In the genomic region with DNA sequence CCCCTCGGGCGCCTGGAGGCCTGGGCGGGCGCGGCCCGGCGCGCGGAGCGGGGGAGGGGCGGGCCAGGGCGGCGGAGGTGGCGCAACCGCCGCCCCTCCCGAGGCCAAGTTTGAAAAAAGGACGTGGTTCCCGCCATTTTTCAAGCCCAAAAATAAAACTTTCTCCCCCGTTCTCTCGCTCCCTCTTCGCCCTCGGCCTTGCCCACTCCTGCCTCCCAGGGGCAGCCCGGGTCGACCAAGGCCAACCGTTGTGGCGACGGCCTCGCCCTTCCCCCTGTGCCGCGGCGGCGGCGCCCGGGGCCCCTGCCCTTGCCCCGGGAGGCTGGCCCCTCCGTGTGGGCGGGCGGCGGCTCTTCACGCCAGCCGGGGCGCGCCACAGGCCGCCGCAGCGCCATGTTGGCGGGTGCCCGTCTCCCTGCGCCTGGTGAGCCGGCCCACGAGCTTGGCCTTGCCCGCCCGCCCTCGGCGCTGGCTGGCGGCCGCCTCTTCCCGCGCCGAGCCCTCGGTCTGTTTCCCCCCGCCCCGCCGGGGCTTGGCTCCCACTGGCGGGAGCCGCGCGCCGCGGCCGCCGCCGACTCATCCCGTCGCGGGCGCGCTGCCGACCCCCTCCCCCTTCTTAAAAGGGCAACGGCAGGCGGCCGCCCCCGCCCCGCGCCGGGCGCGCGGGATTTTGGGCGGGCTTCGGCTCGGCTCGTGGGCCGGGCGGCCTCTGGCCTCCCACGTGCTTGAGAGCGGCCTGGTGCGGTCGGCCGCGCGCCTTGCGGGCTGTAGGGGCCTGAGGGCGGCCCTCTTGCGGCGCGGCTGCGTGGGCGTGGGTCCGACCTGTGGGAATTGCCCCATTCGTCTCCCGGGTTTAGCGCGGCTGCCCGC, we compare ENCODE assay signal across 8 cellular contexts. TPM values are rescaled to one million over a fixed set of nuclear protein-coding genes. Genes with fewer than 3 reads are reported as not detected.
DNase-seq lines count a peak whose midpoint lies in the region; ATAC-seq, FAIRE-seq and TF ChIP-seq lines count a peak whose summit lies in the region.

No MANE protein-coding gene starts in this region.

- no peaks in the 10 kb centered on the region for H3K9me3 ChIP-seq in small intestine (ENCODE audit: control insufficient read depth, low read depth)

- peak overlapping the region; percentile 95 to 99 for H3K27ac ChIP-seq in small intestine (ENCODE audit: low read depth in 1 of 2, low read length in 1 of 2)

- ATAC-seq in HG02571 (IDR thresholded peaks at IDR 0.05; ENCODE audit: unreplicated experiment) (peak; percentile 33), WTC11 (peak; percentile 2; the same call in 1 of the 2 replicates)

- H3K4me3 ChIP-seq in bronchial epithelial cell (ENCODE audit: low read depth, low read length) (peak overlapping the region; percentile 92), small intestine (ENCODE audit: low read depth in 1 of 2, low read length in 2 of 2) (peak overlapping the region; percentile 95 to 97)

- POLR2A ChIA-PET in GM10248 (lab: Yijun Ruan, JAX) = interaction anchor here (2.1 kb wide), 1 partner anchor 72 kb away, joined by 6 read pairs; a partner anchor contains a TSS
- POLR2A ChIA-PET in WTC11 (lab: Charles Lee) = no interaction called here

- peak overlapping the region; percentile 48; the same call in 1 of the 2 replicates for H3K4me3 Mint-ChIP-seq in WTC11
- H3K4me3 Mint-ChIP-seq in immature natural killer cell = peak overlapping the region in 4 of 5 donors; percentile 53 to 80 (median 64)

- peak; percentile 78 for DNase-seq in GM10248 (ENCODE audit: extremely low spot score)
- DNase-seq in NCI-H146 treated with DMSO at 0.1 percent for 48 hours (lab: John Stamatoyannopoulos, UW; ENCODE audit: unreplicated experiment) = peak; percentile 8
- DNase-seq in WTC11 (ENCODE audit: low spot score) = peak; percentile 50
- peak; percentile 32 for DNase-seq in bronchial epithelial cell (ENCODE audit: low read depth)
- peak; percentile 82 to 85 (median 84) for DNase-seq in immature natural killer cell
- DNase-seq in small intestine = peak; percentile 62
- DNase-seq in cerebellar nuclear complex (lab: John Stamatoyannopoulos, UW) = no peak

- peaks cover 53% of the 10 kb centered on the region for H3K27me3 Mint-ChIP-seq in WTC11 (ENCODE audit: low read depth)
- H3K27me3 Mint-ChIP-seq in immature natural killer cell (ENCODE audit: low read depth in 3 of 3) = peaks cover 5 to 12% (median 10%) of the 10 kb centered on the region in 3 donors

- TF ChIP-seq CTCF in GM10248 (IDR thresholded peaks at IDR 0.05; ENCODE audit: control extremely low read depth, extremely low read depth, low read depth, missing control alignments) (no peak), WTC11 (IDR thresholded peaks at IDR 0.05) (no peak), bronchial epithelial cell (IDR thresholded peaks at IDR 0.05; ENCODE audit: insufficient read depth, low read length, severe bottlenecking) (no peak)

- H3K36me3 ChIP-seq in bronchial epithelial cell (ENCODE audit: control insufficient read depth, insufficient read depth, low read length) (no peaks in the 10 kb centered on the region), small intestine (ENCODE audit: control insufficient read depth in 2 of 2, insufficient read depth in 2 of 2, low read length in 2 of 2) (no peaks in the 10 kb centered on the region)

- CTCF ChIA-PET in GM10248 (lab: Yijun Ruan, JAX) = interaction anchor here (0.8 to 3.2 kb wide), 12 partner anchors 13 to 70 kb away, joined by 3 to 22 read pairs (median 4); a partner anchor contains a TSS
- CTCF ChIA-PET in WTC11 (lab: Charles Lee) = interaction anchor here (0.6 to 1.7 kb wide), 8 partner anchors 10 to 90 kb away, joined by 3 to 11 read pairs (median 4); a partner anchor contains a TSS

- peaks cover 30% of the 10 kb centered on the region for H3K4me1 Mint-ChIP-seq in WTC11
- peaks cover 32 to 48% of the 10 kb centered on the region in 2 donors for H3K4me1 Mint-ChIP-seq in immature natural killer cell

- no peaks in the 10 kb centered on the region for H3K36me3 Mint-ChIP-seq in WTC11
- H3K36me3 Mint-ChIP-seq in immature natural killer cell = no peaks in the 10 kb centered on the region

- H3K27ac Mint-ChIP-seq in WTC11 (no peak overlapping the region), immature natural killer cell (peak overlapping the region in 2 of 6 donors; percentile 51 to 57)

- FAIRE-seq in bronchial epithelial cell (lab: Jason Lieb, UNC) = no peak
- FAIRE-seq in small intestine (lab: Jason Lieb, UNC) = no peak

- peaks cover 3 to 6% of the 10 kb centered on the region in 2 donors for H3K4me1 ChIP-seq in small intestine (ENCODE audit: control insufficient read depth in 2 of 2, insufficient read depth in 1 of 2, low read depth in 1 of 2, low read length in 1 of 2)

- H3K9me3 Mint-ChIP-seq in WTC11 (no peaks in the 10 kb centered on the region), immature natural killer cell (no peaks in the 10 kb centered on the region)

- H3K27me3 ChIP-seq in bronchial epithelial cell (ENCODE audit: control insufficient read depth, insufficient read depth, low read length) = no peaks in the 10 kb centered on the region
- H3K27me3 ChIP-seq in small intestine (ENCODE audit: control insufficient read depth in 2 of 2, insufficient read depth in 2 of 2, low read length in 2 of 2) = no peaks in the 10 kb centered on the region

- 0 to 1% (median 0%) methylated on average over 41 to 116 of the region's 116 CpGs for WGBS in small intestine, 3 donors

TF ChIP-seq in WTC11, 78 proteins besides CTCF, POLR2A, EP300 and RAD21 (continues in another document):
- TF ChIP-seq KAT7 (CRISPR knock-in tag; IDR thresholded peaks at IDR 0.05; ENCODE audit: borderline replicate concordance) (peak; percentile 25; the same call in 1 of the 2 replicates), FOXK1 (CRISPR knock-in tag; IDR thresholded peaks at IDR 0.05) (0 out of 2 replicates have a peak, but pooled peaks have one; percentile 5), ZNF219 (CRISPR knock-in tag; IDR thresholded peaks at IDR 0.05; ENCODE audit: borderline replicate concordance) (0 out of 2 replicates have a peak, but pooled peaks have one; percentile 33), IRF2 (CRISPR knock-in tag; IDR thresholded peaks at IDR 0.05; ENCODE audit: borderline replicate concordance, low read depth) (no peak), ESRRA (CRISPR knock-in tag; IDR thresholded peaks at IDR 0.05; ENCODE audit: borderline replicate concordance) (0 out of 2 replicates have a peak, but pooled peaks have one; percentile 11), FOXP1 (CRISPR knock-in tag; IDR thresholded peaks at IDR 0.05; ENCODE audit: borderline replicate concordance) (peak; percentile 49; the same call in 1 of the 2 replicates)
- TF ChIP-seq, protein P1, sequence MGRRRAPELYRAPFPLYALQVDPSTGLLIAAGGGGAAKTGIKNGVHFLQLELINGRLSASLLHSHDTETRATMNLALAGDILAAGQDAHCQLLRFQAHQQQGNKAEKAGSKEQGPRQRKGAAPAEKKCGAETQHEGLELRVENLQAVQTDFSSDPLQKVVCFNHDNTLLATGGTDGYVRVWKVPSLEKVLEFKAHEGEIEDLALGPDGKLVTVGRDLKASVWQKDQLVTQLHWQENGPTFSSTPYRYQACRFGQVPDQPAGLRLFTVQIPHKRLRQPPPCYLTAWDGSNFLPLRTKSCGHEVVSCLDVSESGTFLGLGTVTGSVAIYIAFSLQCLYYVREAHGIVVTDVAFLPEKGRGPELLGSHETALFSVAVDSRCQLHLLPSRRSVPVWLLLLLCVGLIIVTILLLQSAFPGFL (CRISPR knock-in tag; IDR thresholded peaks at IDR 0.05; ENCODE audit: borderline replicate concordance) = no peak; the same call in 1 of the 2 replicates
- TF ChIP-seq, protein P2, sequence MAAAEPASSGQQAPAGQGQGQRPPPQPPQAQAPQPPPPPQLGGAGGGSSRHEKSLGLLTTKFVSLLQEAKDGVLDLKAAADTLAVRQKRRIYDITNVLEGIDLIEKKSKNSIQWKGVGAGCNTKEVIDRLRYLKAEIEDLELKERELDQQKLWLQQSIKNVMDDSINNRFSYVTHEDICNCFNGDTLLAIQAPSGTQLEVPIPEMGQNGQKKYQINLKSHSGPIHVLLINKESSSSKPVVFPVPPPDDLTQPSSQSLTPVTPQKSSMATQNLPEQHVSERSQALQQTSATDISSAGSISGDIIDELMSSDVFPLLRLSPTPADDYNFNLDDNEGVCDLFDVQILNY (CRISPR knock-in tag; IDR thresholded peaks at IDR 0.05) = peak; percentile 40; the same call in 1 of the 2 replicates
- TF ChIP-seq, protein P3, sequence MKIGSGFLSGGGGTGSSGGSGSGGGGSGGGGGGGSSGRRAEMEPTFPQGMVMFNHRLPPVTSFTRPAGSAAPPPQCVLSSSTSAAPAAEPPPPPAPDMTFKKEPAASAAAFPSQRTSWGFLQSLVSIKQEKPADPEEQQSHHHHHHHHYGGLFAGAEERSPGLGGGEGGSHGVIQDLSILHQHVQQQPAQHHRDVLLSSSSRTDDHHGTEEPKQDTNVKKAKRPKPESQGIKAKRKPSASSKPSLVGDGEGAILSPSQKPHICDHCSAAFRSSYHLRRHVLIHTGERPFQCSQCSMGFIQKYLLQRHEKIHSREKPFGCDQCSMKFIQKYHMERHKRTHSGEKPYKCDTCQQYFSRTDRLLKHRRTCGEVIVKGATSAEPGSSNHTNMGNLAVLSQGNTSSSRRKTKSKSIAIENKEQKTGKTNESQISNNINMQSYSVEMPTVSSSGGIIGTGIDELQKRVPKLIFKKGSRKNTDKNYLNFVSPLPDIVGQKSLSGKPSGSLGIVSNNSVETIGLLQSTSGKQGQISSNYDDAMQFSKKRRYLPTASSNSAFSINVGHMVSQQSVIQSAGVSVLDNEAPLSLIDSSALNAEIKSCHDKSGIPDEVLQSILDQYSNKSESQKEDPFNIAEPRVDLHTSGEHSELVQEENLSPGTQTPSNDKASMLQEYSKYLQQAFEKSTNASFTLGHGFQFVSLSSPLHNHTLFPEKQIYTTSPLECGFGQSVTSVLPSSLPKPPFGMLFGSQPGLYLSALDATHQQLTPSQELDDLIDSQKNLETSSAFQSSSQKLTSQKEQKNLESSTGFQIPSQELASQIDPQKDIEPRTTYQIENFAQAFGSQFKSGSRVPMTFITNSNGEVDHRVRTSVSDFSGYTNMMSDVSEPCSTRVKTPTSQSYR (CRISPR knock-in tag; IDR thresholded peaks at IDR 0.05) = peak; percentile 14; the same call in 1 of the 2 replicates

RNA-seq across cellular contexts. Expression of a gene that starts 1.3 kb away (rescaled TPM):
- 149 to 156 TPM (median 150 TPM) in 3 replicates for total RNA-seq in WTC11 (2021)
- total RNA-seq in bronchial epithelial cell = 7.1 and 12.5 TPM in 2 replicates
- 10 to 100 TPM; 33.9 to 53.7 (median 39.1) TPM for polyA plus RNA-seq in immature natural killer cell
- 100 to 1,000 TPM; 106 to 188 (median 176) TPM for polyA plus RNA-seq in small intestine

RNA-seq across cellular contexts. Expression of a gene that starts 46.5 kb away (rescaled TPM):
- 0.11 to 0.14 TPM (median 0.11 TPM) in 3 replicates for total RNA-seq in WTC11 (2021)
- total RNA-seq in bronchial epithelial cell = not detected in 2 replicates
- polyA plus RNA-seq in immature natural killer cell = 1 to 10 TPM in 1 of 3 donors, under 1 TPM in 2; 0.77 to 1.8 (median 0.97) TPM
- polyA plus RNA-seq in small intestine = under 1 TPM in 1 of 3 donors, not detected in 2; 0.03 TPM

Comparison
In these comparisons a context has a peak if more than half of its experiments do, and no peak if none do; other contexts are left out.
1. DNase-seq: peak in GM10248 (single experiment), NCI-H146 treated with DMSO at 0.1 percent for 48 hours (single experiment), WTC11 (single experiment), bronchial epithelial cell (single experiment), immature natural killer cell (3 of 3) and small intestine (single experiment); none in cerebellar nuclear complex (0 of 2).
2. RNA of a gene that starts 1.3 kb away (total RNA-seq): 149 to 156 TPM in WTC11; 7.1 to 12.5 TPM in bronchial epithelial cell; every median in the first group is over 10 times any median in the second.